In genomic region chr1:182889997-182890396, GRCh38 we compare ENCODE assay signal across 9 cellular contexts. TPM values are rescaled to one million over a fixed set of nuclear protein-coding genes. Genes with fewer than 3 reads are reported as not detected.
DNase-seq lines count a peak whose midpoint lies in the region; ATAC-seq, FAIRE-seq and TF ChIP-seq lines count a peak whose summit lies in the region.
"Had no signal": no experiment of that assay in that cellular context is flagged by ENCODE, and none has a peak within 500 bp of the region (broad histone marks: within the 10 kb centered on the region; RNA-seq: fewer than 3 reads in every experiment).

No MANE protein-coding gene starts in this region.

- CTCF ChIA-PET in WTC11 (lab: Charles Lee): interaction anchor here (1.9 kb wide), 1 partner anchor 20 kb away, joined by 6 read pairs; no protein-coding TSS in a partner anchor

- in situ Hi-C loops in G401 (cut with HindIII; ENCODE audit: low sequenced_read_pairs) (no loop called here), transverse colon (cut with MboI; ENCODE audit: low pct_ligation_motif_present in 1 of 4, low pct_unique_long_range_greater_than_20kb in 1 of 4, low sequenced_read_pairs in 3 of 4) (no loop called here)

- H2AFZ ChIP-seq in KMS-11 (ENCODE audit: low read depth): no peak overlapping the region

- no peaks in the 10 kb centered on the region for H4K20me1 ChIP-seq in KMS-11 (ENCODE audit: insufficient read depth)

- H3K79me2 ChIP-seq in KMS-11 (ENCODE audit: insufficient read depth, low read depth): no peaks in the 10 kb centered on the region

- WGBS in transverse colon (ENCODE audit: low coverage in 1 of 2), 2 donors: 65 to 71% methylated on average over 5 to 6 of the region's 6 CpGs

- peak; percentile 6 for DNase-seq in G401 (ENCODE audit: low spot score)
- no peak for DNase-seq in WTC11 (ENCODE audit: low spot score)
- DNase-seq in mesothelial cell of epicardium (ENCODE audit: low spot score in 2 of 2, unreplicated experiment in 2 of 2): no peak
- DNase-seq in MG63: no peak
- DNase-seq in transverse colon: no peak
- DNase-seq in GM12892 (ENCODE audit: insufficient read length): no peak
- DNase-seq: NCI-H524 had no signal

- peaks cover 39% of the 10 kb centered on the region for H3K4me1 ChIP-seq in KMS-11 (ENCODE audit: low read depth, poor library complexity, severe bottlenecking)
- H3K4me1 ChIP-seq in transverse colon: no peaks in the 10 kb centered on the region

- peaks cover 34% of the 10 kb centered on the region for H3K36me3 Mint-ChIP-seq in WTC11
- H3K36me3 Mint-ChIP-seq in mesothelial cell of epicardium: peaks cover 33% of the 10 kb centered on the region

- H3K4me3 Mint-ChIP-seq in WTC11: no peak overlapping the region
- H3K4me3 Mint-ChIP-seq in mesothelial cell of epicardium: no peak overlapping the region

- H3K27ac ChIP-seq in KMS-11 (peak overlapping the region; percentile 17; the same call in 1 of the 2 replicates), transverse colon (no peak overlapping the region)

- H3K9ac ChIP-seq in KMS-11: no peak overlapping the region

- H3K27me3 Mint-ChIP-seq in WTC11 (ENCODE audit: low read depth): no peaks in the 10 kb centered on the region
- no peaks in the 10 kb centered on the region for H3K27me3 Mint-ChIP-seq in mesothelial cell of epicardium (ENCODE audit: low read depth)

- H3K27me3 ChIP-seq in KMS-11 (ENCODE audit: insufficient read depth, low read depth): no peaks in the 10 kb centered on the region
- no peaks in the 10 kb centered on the region for H3K27me3 ChIP-seq in MG63
- no peaks in the 10 kb centered on the region for H3K27me3 ChIP-seq in transverse colon

- peak overlapping the region; percentile 14; the same call in 1 of the 2 replicates for H3K4me2 ChIP-seq in KMS-11

- POLR2A ChIA-PET in WTC11 (lab: Charles Lee): no interaction called here

- FAIRE-seq in GM12892 (lab: Jason Lieb, UNC): no peak

- H3K9me3 Mint-ChIP-seq in WTC11 (peaks cover 23% of the 10 kb centered on the region), mesothelial cell of epicardium (peaks cover 21% of the 10 kb centered on the region)

- H3K4me1 Mint-ChIP-seq in WTC11 (peaks cover 12% of the 10 kb centered on the region), mesothelial cell of epicardium (peaks cover 9% of the 10 kb centered on the region)

- peaks cover 10% of the 10 kb centered on the region for H3K9me3 ChIP-seq in MG63
- no peaks in the 10 kb centered on the region for H3K9me3 ChIP-seq in transverse colon

- peak; percentile 9 for ATAC-seq in WTC11
- ATAC-seq in GM21515 (IDR thresholded peaks at IDR 0.05; ENCODE audit: unreplicated experiment): no peak

- TF ChIP-seq EP300 in transverse colon (IDR thresholded peaks at IDR 0.05; ENCODE audit: low read depth): no peak

- H3K4me3 ChIP-seq in KMS-11 (IDR thresholded peaks at IDR 0.05; ENCODE audit: insufficient read depth, low read depth, low read length): no peak overlapping the region
- H3K4me3 ChIP-seq in MG63: no peak overlapping the region
- H3K4me3 ChIP-seq in transverse colon: no peak overlapping the region

- H3K36me3 ChIP-seq in KMS-11 (ENCODE audit: insufficient read depth): peaks cover 32% of the 10 kb centered on the region
- peaks cover 56% of the 10 kb centered on the region for H3K36me3 ChIP-seq in MG63
- H3K36me3 ChIP-seq in transverse colon: peaks cover 0 to 35% (median 11%) of the 10 kb centered on the region in 4 donors

- TF ChIP-seq CTCF in KMS-11 (conservative IDR thresholded peaks at IDR 0.05; ENCODE audit: low read depth, low read length) (no peak), WTC11 (IDR thresholded peaks at IDR 0.05) (no peak), mesothelial cell of epicardium (IDR thresholded peaks at IDR 0.05; ENCODE audit: unreplicated experiment) (no peak), transverse colon (IDR thresholded peaks at IDR 0.05) (no peak)

- intact Hi-C loops in transverse colon (cut with DNase I; ENCODE audit: low total_unique reads): no loop called here

- TF ChIP-seq POLR2A in transverse colon (IDR thresholded peaks at IDR 0.05) (no peak), GM12892 (IDR thresholded peaks at IDR 0.05; ENCODE audit: low read depth, low read length) (no peak)

- H3K27ac Mint-ChIP-seq in WTC11 (peak overlapping the region; percentile 68; the same call in 1 of the 2 replicates), mesothelial cell of epicardium (peak overlapping the region; percentile 83)

TF ChIP-seq in WTC11, 78 proteins besides CTCF, POLR2A, EP300 and RAD21 (continues in another document):
- TF ChIP-seq AR (CRISPR knock-in tag; IDR thresholded peaks at IDR 0.05) (peak; percentile 13; the same call in 1 of the 2 replicates), E2F4 (CRISPR knock-in tag; IDR thresholded peaks at IDR 0.05; ENCODE audit: borderline replicate concordance, low read depth) (no peak), ATF6 (CRISPR knock-in tag; IDR thresholded peaks at IDR 0.05) (no peak), ZNF232 (CRISPR knock-in tag; IDR thresholded peaks at IDR 0.05) (no peak), ZNF281 (CRISPR knock-in tag; IDR thresholded peaks at IDR 0.05) (no peak), SOX15 (CRISPR knock-in tag; IDR thresholded peaks at IDR 0.05) (no peak), SMAD4 (CRISPR knock-in tag; IDR thresholded peaks at IDR 0.05) (no peak)

RNA-seq across cellular contexts. Expression of gene DHX9, which starts 50.9 kb away (rescaled TPM):
- 237 and 290 TPM in 2 replicates for total RNA-seq in G401 (2014; rRNA removed; shearing (Covaris generic))
- total RNA-seq in WTC11 (2021): 227 to 280 TPM (median 239 TPM) in 3 replicates
- 230 to 250 TPM (median 241 TPM) in 3 replicates for total RNA-seq in mesothelial cell of epicardium
- total RNA-seq in MG63 (2014; rRNA removed; shearing (Covaris generic); ENCODE audit: low replicate concordance): 241 and 253 TPM in 2 replicates
- total RNA-seq in transverse colon: 10 to 100 TPM; 29.5 to 84.0 (median 65.8) TPM
- 115 TPM for polyA plus RNA-seq in GM12892 (2012; ENCODE audit: missing spikeins)
